28 cellular contexts compared by ENCODE assay signal in the genomic region with DNA sequence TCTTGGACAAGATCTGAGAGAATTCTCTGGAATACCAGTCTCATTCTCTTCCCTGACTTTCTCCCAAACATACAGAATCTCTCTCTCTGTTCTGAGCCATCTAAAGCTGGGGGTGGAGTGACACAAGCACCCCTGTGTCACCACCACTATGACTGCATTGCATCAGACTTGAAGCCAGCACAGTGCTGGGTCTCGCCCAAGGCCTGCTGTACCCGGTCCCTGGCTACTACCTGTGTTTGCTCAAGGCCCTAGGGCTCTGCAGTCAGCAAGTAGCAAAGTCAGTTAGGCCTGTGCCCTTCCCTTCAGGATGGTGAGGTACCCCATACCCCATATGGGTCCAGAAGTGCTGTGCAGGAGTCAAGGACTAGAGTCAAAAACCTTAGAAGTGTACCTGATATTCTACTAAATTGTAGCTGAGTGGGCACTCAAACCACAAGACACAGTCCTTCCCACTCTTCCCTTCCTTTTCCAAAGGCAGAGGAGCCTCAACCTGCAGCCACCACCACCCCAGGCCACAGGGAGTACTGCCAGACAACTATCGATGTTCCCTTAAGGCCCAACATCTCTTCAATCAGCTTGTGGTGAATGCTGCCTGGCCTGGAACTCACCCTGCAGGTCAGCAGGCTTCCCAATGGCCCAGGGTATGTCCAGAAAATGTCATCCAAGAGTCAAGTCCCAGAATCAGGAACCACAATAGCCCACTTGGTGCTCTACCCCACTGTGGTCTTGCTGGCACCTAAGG. TPM values are rescaled to one million over a fixed set of nuclear protein-coding genes. Genes with fewer than 3 reads are reported as not detected.
"Had no signal": no experiment of that assay in that cellular context is flagged by ENCODE, and none has a peak within 500 bp of the region (broad histone marks: within the 10 kb centered on the region; RNA-seq: fewer than 3 reads in every experiment).

No MANE protein-coding gene starts in this region.

- H3K9ac ChIP-seq: KMS-11 had no signal

- H3K4me2 ChIP-seq: KMS-11 had no signal

- H3K27me3 Mint-ChIP-seq: activated CD4-positive, alpha-beta memory T cell treated with anti-CD3 and anti-CD28 coated beads for 36 hours; activated naive CD8-positive, alpha-beta T cell treated with anti-CD3 and anti-CD28 coated beads, Interleukin-2, amount 50 U/mL, for 24 hours; T-helper 17 cell had no signal

- H3K4me1 ChIP-seq: ascending aorta, body of pancreas had no signal

- H3K36me3 ChIP-seq: ascending aorta had no signal

- H3K4me3 ChIP-seq: ascending aorta, body of pancreas had no signal

- H3K27ac ChIP-seq: ascending aorta, body of pancreas, KMS-11 had no signal

- DNase-seq: activated CD4-positive, alpha-beta memory T cell treated with anti-CD3 and anti-CD28 coated beads for 36 hours; activated CD4-positive, alpha-beta T cell treated with anti-CD3 and anti-CD28 coated beads for 48 hours; activated CD4-positive, CD25-positive, alpha-beta regulatory T cell treated with anti-CD3 and anti-CD28 coated beads, Interleukin-2, amount 50 U/mL, for 72 hours; activated CD8-positive, alpha-beta memory T cell treated with anti-CD3 and anti-CD28 coated beads for 24 hours; activated effector memory CD4-positive, alpha-beta T cell treated with anti-CD3 and anti-CD28 coated beads, Interleukin-2, amount 50 U/mL, for 16 hours; activated naive CD4-positive, alpha-beta T cell treated with Interleukin-2 at 50 U/mL for 16 hours; activated naive CD8-positive, alpha-beta T cell treated with anti-CD3 and anti-CD28 coated beads, Interleukin-2, amount 50 U/mL, for 24 hours; activated T-cell treated with anti-CD3 and anti-CD28 coated beads, Interleukin-2, amount 50 U/mL, for 4 hours; amniotic stem cell; body of pancreas; NCI-H1105; NCI-H1436; NCI-H1694 treated with DMSO at 0.1 percent for 48 hours; NCI-H2029 treated with DMSO at 0.1 percent for 48 hours; NCI-H345; NCI-H510A; NCI-H526 treated with DMSO at 0.1 percent for 48 hours; NCI-H82; SIG-M5; T-helper 17 cell; T-helper 9 cell had no signal

- H3K27me3 ChIP-seq: ascending aorta, body of pancreas had no signal

- ATAC-seq: activated naive CD4-positive, alpha-beta T cell treated with anti-CD3 and anti-CD28 coated beads, Interleukin-2, amount 50 U/mL, for 72 hours; activated naive CD8-positive, alpha-beta T cell treated with anti-CD3 and anti-CD28 coated beads, Interleukin-2, amount 50 U/mL, for 24 hours; activated T-cell treated with anti-CD3 and anti-CD28 coated beads, Interleukin-2, amount 50 U/mL, for 4 hours; body of pancreas; T-helper 17 cell; WTC11 had no signal

- H3K9me3 ChIP-seq: ascending aorta, body of pancreas had no signal

- H3K36me3 Mint-ChIP-seq: activated CD4-positive, alpha-beta memory T cell treated with anti-CD3 and anti-CD28 coated beads for 36 hours; activated naive CD4-positive, alpha-beta T cell treated with anti-CD3 and anti-CD28 coated beads, Interleukin-2, amount 50 U/mL, for 72 hours; WTC11 had no signal

- H3K9me3 Mint-ChIP-seq: activated CD4-positive, alpha-beta memory T cell treated with anti-CD3 and anti-CD28 coated beads for 36 hours; activated naive CD4-positive, alpha-beta T cell treated with anti-CD3 and anti-CD28 coated beads, Interleukin-2, amount 50 U/mL, for 72 hours; activated naive CD8-positive, alpha-beta T cell treated with anti-CD3 and anti-CD28 coated beads, Interleukin-2, amount 50 U/mL, for 24 hours; activated T-cell treated with anti-CD3 and anti-CD28 coated beads, Interleukin-2, amount 50 U/mL, for 4 hours had no signal

- H3K4me1 Mint-ChIP-seq: activated naive CD8-positive, alpha-beta T cell treated with anti-CD3 and anti-CD28 coated beads, Interleukin-2, amount 50 U/mL, for 24 hours; T-helper 17 cell; WTC11 had no signal

- H3K4me3 Mint-ChIP-seq: activated CD4-positive, alpha-beta memory T cell treated with anti-CD3 and anti-CD28 coated beads for 36 hours; activated naive CD8-positive, alpha-beta T cell treated with anti-CD3 and anti-CD28 coated beads, Interleukin-2, amount 50 U/mL, for 24 hours; activated T-cell treated with anti-CD3 and anti-CD28 coated beads, Interleukin-2, amount 50 U/mL, for 4 hours; T-helper 17 cell; WTC11 had no signal

- H3K27ac Mint-ChIP-seq: activated CD4-positive, alpha-beta memory T cell treated with anti-CD3 and anti-CD28 coated beads for 36 hours; activated naive CD4-positive, alpha-beta T cell treated with anti-CD3 and anti-CD28 coated beads, Interleukin-2, amount 50 U/mL, for 72 hours; activated naive CD8-positive, alpha-beta T cell treated with anti-CD3 and anti-CD28 coated beads, Interleukin-2, amount 50 U/mL, for 24 hours; T-helper 17 cell; WTC11 had no signal

RNA-seq across cellular contexts. Expression of a gene that starts 21.2 kb away (rescaled TPM):
- total RNA-seq: RPMI7951 had no signal

RNA-seq across cellular contexts. Expression of a gene that starts 37.8 kb away (rescaled TPM):
- total RNA-seq: activated CD4-positive, alpha-beta memory T cell treated with anti-CD3 and anti-CD28 coated beads for 36 hours; ascending aorta; body of pancreas; MCF 10A; OCI-LY7; RPMI7951; T-helper 17 cell had no signal

RNA-seq across cellular contexts. Expression of a gene that starts 44.4 kb away (rescaled TPM):
- total RNA-seq: activated CD4-positive, alpha-beta memory T cell treated with anti-CD3 and anti-CD28 coated beads for 36 hours; activated naive CD4-positive, alpha-beta T cell treated with anti-CD3 and anti-CD28 coated beads, Interleukin-2, amount 50 U/mL, for 72 hours; activated T-cell treated with anti-CD3 and anti-CD28 coated beads, Interleukin-2, amount 50 U/mL, for 4 hours; ascending aorta; body of pancreas; MCF 10A; OCI-LY7; RPMI7951; T-helper 17 cell; WTC11 had no signal
